ENCODE assay signal across 10 cellular contexts in genomic region chr1:25245393-25245792, GRCh38. TPM values are rescaled to one million over a fixed set of nuclear protein-coding genes. Genes with fewer than 3 reads are reported as not detected.
A peak's percentile ranks its signal among the peaks of the same experiment; 100 is the strongest.
DNase-seq lines count a peak whose midpoint lies in the region; ATAC-seq, FAIRE-seq and TF ChIP-seq lines count a peak whose summit lies in the region.
"Had no signal": no experiment of that assay in that cellular context is flagged by ENCODE, and none has a peak within 500 bp of the region (broad histone marks: within the 10 kb centered on the region; RNA-seq: fewer than 3 reads in every experiment).

No MANE protein-coding gene starts in this region.

- TF ChIP-seq POLR2A in right lobe of liver (IDR thresholded peaks at IDR 0.05) = no peak

- peaks cover 32% of the 10 kb centered on the region for H3K36me3 Mint-ChIP-seq in activated T-cell treated with anti-CD3 and anti-CD28 coated beads, Interleukin-2, amount 50 U/mL, for 4 hours (ENCODE audit: insufficient read depth)

- H3K4me1 ChIP-seq in adipocyte (ENCODE audit: control insufficient read depth, insufficient read depth, low read length) = peaks cover 29% of the 10 kb centered on the region
- peaks cover 0 to 33% (median 14%) of the 10 kb centered on the region in 4 donors for H3K4me1 ChIP-seq in right lobe of liver
- H3K4me1 ChIP-seq in thoracic aorta (ENCODE audit: control insufficient read depth in 1 of 2, low read depth in 2 of 2) = peaks cover 23 to 46% of the 10 kb centered on the region in 2 donors

- H3K4me3 ChIP-seq in adipocyte (ENCODE audit: low read length) (peak overlapping the region; percentile 94), right lobe of liver (peak overlapping the region; percentile 80 to 91 (median 87)), thoracic aorta (peak overlapping the region; percentile 98)

- no peak for DNase-seq in activated T-cell treated with anti-CD3 and anti-CD28 coated beads, Interleukin-2, amount 50 U/mL, for 4 hours
- DNase-seq in activated T-cell treated with anti-CD3 and anti-CD28 coated beads for 4 hours (no peak), adipocyte (ENCODE audit: low read depth) (no peak), right lobe of liver (no peak), thoracic aorta (ENCODE audit: low spot score) (no peak), D721Med (ENCODE audit: insufficient read length, low spot score) (no peak)

- ATAC-seq in activated T-cell treated with anti-CD3 and anti-CD28 coated beads, Interleukin-2, amount 50 U/mL, for 4 hours = no peak
- no peak for ATAC-seq in right lobe of liver
- ATAC-seq in thoracic aorta (ENCODE audit: insufficient number of reproducible peaks, low FRiP score, low read depth) = no peak
- ATAC-seq in HG03139 (IDR thresholded peaks at IDR 0.05; ENCODE audit: unreplicated experiment) = no peak
- ATAC-seq in GM19395 (IDR thresholded peaks at IDR 0.05; ENCODE audit: unreplicated experiment) = no peak
- ATAC-seq: sciatic nerve had no signal

- WGBS in right lobe of liver (ENCODE audit: insufficient coverage, low coverage, low lambda C conversion rate, missing lambda C conversion rate) = 74% methylated on average over 5 of the region's 5 CpGs

- no peaks in the 10 kb centered on the region for H3K9me3 ChIP-seq in adipocyte (ENCODE audit: control insufficient read depth, low read length)
- H3K9me3 ChIP-seq in right lobe of liver = no peaks in the 10 kb centered on the region
- H3K9me3 ChIP-seq in thoracic aorta = no peaks in the 10 kb centered on the region
- H3K9me3 ChIP-seq: adrenal gland had no signal

- H3K4me3 Mint-ChIP-seq in activated T-cell treated with anti-CD3 and anti-CD28 coated beads, Interleukin-2, amount 50 U/mL, for 4 hours = peak overlapping the region; percentile 95

- FAIRE-seq in D721Med (lab: Jason Lieb, UNC) = no peak

- H3K9me3 Mint-ChIP-seq in activated T-cell treated with anti-CD3 and anti-CD28 coated beads, Interleukin-2, amount 50 U/mL, for 4 hours = no peaks in the 10 kb centered on the region

- peaks cover 47% of the 10 kb centered on the region for H3K36me3 ChIP-seq in adipocyte (ENCODE audit: control insufficient read depth, insufficient read depth, low read length, severe bottlenecking)
- peaks cover 11 to 45% (median 27%) of the 10 kb centered on the region in 4 donors for H3K36me3 ChIP-seq in right lobe of liver
- peaks cover 36% of the 10 kb centered on the region for H3K36me3 ChIP-seq in thoracic aorta

- TF ChIP-seq CTCF in right lobe of liver (IDR thresholded peaks at IDR 0.05) (no peak), thoracic aorta (IDR thresholded peaks at IDR 0.05) (no peak), D721Med (IDR thresholded peaks at IDR 0.05; ENCODE audit: insufficient read depth, missing control alignments) (no peak)

- no peaks in the 10 kb centered on the region for H3K27me3 ChIP-seq in adipocyte (replicated peaks; ENCODE audit: control insufficient read depth, insufficient read depth, low read length)
- H3K27me3 ChIP-seq in right lobe of liver = no peaks in the 10 kb centered on the region
- no peaks in the 10 kb centered on the region for H3K27me3 ChIP-seq in thoracic aorta (replicated peaks; ENCODE audit: insufficient read depth)
- H3K27me3 ChIP-seq: adrenal gland had no signal

- H3K27me3 Mint-ChIP-seq in activated T-cell treated with anti-CD3 and anti-CD28 coated beads, Interleukin-2, amount 50 U/mL, for 4 hours (ENCODE audit: low read depth) = no peaks in the 10 kb centered on the region

- peaks cover 55% of the 10 kb centered on the region for H3K4me1 Mint-ChIP-seq in activated T-cell treated with anti-CD3 and anti-CD28 coated beads, Interleukin-2, amount 50 U/mL, for 4 hours (ENCODE audit: low read depth)

- intact Hi-C loops in right lobe of liver (cut with DNase I) = no loop called here

- H3K27ac ChIP-seq in right lobe of liver (no peak overlapping the region), thoracic aorta (peak overlapping the region in 1 of 2 donors; percentile 100)

- peak overlapping the region; percentile 99 for H3K9ac ChIP-seq in adipocyte (ENCODE audit: low read length)

RNA-seq across cellular contexts. Expression of gene RSRP1, which starts 1.9 kb away (rescaled TPM):
- total RNA-seq in activated T-cell treated with anti-CD3 and anti-CD28 coated beads, Interleukin-2, amount 50 U/mL, for 4 hours = 10 to 100 TPM; 47.0 to 61.7 (median 53.4) TPM
- 10 to 100 TPM; 32.1 to 52.1 (median 40.2) TPM for total RNA-seq in right lobe of liver
- 100 to 1,000 TPM; 193 to 208 TPM for total RNA-seq in thoracic aorta

RNA-seq across cellular contexts. Expression of gene SYF2, which starts 13.1 kb away (rescaled TPM):
- total RNA-seq in activated T-cell treated with anti-CD3 and anti-CD28 coated beads, Interleukin-2, amount 50 U/mL, for 4 hours = 10 to 100 TPM; 46.7 to 54.9 (median 52.2) TPM
- total RNA-seq in right lobe of liver (10 to 100 TPM; 11.0 to 21.8 (median 16.8) TPM), thoracic aorta (10 to 100 TPM; 34.9 to 53.9 TPM)

RNA-seq across cellular contexts. Expression of gene RHD, which starts 26.9 kb away (rescaled TPM):
- total RNA-seq in activated T-cell treated with anti-CD3 and anti-CD28 coated beads, Interleukin-2, amount 50 U/mL, for 4 hours = not detected
- total RNA-seq in right lobe of liver (under 1 TPM in 3 of 6 experiments, not detected in 3; 0.22 to 0.58 (median 0.51) TPM), thoracic aorta (not detected)
